ENCODE assay signal across 2 cellular contexts in the genomic region with DNA sequence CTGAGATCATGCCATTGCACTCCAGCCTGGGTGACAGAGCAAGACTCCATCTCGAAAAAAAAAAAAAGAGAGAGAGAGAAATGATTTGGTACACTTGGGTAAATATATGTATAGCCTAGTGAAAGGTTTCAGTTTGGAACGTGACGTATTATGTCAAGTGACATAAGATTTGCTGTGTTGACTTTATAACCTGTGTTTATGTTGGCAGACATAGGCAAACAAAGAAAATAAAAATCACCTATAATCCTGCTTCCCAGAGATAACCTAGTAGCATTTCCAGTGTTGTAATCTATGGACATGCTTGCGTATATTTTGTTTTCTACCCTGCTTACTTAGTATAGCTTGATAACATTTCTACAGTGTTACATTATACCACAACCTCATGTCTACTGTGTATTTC.
TF ChIP-seq lines count a peak whose summit lies in the region.

No MANE protein-coding gene starts in this region.

TF ChIP-seq in HepG2, 621 proteins besides CTCF, POLR2A, EP300 and RAD21 (continues in another document):
- TF ChIP-seq, protein P1, sequence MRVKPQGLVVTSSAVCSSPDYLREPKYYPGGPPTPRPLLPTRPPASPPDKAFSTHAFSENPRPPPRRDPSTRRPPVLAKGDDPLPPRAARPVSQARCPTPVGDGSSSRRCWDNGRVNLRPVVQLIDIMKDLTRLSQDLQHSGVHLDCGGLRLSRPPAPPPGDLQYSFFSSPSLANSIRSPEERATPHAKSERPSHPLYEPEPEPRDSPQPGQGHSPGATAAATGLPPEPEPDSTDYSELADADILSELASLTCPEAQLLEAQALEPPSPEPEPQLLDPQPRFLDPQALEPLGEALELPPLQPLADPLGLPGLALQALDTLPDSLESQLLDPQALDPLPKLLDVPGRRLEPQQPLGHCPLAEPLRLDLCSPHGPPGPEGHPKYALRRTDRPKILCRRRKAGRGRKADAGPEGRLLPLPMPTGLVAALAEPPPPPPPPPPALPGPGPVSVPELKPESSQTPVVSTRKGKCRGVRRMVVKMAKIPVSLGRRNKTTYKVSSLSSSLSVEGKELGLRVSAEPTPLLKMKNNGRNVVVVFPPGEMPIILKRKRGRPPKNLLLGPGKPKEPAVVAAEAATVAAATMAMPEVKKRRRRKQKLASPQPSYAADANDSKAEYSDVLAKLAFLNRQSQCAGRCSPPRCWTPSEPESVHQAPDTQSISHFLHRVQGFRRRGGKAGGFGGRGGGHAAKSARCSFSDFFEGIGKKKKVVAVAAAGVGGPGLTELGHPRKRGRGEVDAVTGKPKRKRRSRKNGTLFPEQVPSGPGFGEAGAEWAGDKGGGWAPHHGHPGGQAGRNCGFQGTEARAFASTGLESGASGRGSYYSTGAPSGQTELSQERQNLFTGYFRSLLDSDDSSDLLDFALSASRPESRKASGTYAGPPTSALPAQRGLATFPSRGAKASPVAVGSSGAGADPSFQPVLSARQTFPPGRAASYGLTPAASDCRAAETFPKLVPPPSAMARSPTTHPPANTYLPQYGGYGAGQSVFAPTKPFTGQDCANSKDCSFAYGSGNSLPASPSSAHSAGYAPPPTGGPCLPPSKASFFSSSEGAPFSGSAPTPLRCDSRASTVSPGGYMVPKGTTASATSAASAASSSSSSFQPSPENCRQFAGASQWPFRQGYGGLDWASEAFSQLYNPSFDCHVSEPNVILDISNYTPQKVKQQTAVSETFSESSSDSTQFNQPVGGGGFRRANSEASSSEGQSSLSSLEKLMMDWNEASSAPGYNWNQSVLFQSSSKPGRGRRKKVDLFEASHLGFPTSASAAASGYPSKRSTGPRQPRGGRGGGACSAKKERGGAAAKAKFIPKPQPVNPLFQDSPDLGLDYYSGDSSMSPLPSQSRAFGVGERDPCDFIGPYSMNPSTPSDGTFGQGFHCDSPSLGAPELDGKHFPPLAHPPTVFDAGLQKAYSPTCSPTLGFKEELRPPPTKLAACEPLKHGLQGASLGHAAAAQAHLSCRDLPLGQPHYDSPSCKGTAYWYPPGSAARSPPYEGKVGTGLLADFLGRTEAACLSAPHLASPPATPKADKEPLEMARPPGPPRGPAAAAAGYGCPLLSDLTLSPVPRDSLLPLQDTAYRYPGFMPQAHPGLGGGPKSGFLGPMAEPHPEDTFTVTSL (CRISPR knock-in tag; IDR thresholded peaks at IDR 0.05; ENCODE audit: borderline replicate concordance): no peak
- peak; percentile 78 for TF ChIP-seq CREB1 (IDR thresholded peaks at IDR 0.05)
- peak; percentile 48 for TF ChIP-seq CREB1 (CRISPR knock-in tag; IDR thresholded peaks at IDR 0.05)
- no peak for TF ChIP-seq TCF12 (IDR thresholded peaks at IDR 0.05)
- TF ChIP-seq TCF12 (CRISPR knock-in tag; IDR thresholded peaks at IDR 0.05): no peak
- TF ChIP-seq ZNF543 (CRISPR knock-in tag; IDR thresholded peaks at IDR 0.05): no peak
- TF ChIP-seq ZNF772 (CRISPR knock-in tag; IDR thresholded peaks at IDR 0.05): no peak
- peak; percentile 48; the same call in 1 of the 2 replicates for TF ChIP-seq ZSCAN9 (CRISPR knock-in tag; IDR thresholded peaks at IDR 0.05; ENCODE audit: borderline replicate concordance)
- TF ChIP-seq RFX1 (IDR thresholded peaks at IDR 0.05): no peak
- peak; percentile 77 for TF ChIP-seq ARID5B (CRISPR knock-in tag; IDR thresholded peaks at IDR 0.05)
- no peak for TF ChIP-seq CCDC6 (CRISPR knock-in tag; IDR thresholded peaks at IDR 0.05)
- TF ChIP-seq, protein P2, sequence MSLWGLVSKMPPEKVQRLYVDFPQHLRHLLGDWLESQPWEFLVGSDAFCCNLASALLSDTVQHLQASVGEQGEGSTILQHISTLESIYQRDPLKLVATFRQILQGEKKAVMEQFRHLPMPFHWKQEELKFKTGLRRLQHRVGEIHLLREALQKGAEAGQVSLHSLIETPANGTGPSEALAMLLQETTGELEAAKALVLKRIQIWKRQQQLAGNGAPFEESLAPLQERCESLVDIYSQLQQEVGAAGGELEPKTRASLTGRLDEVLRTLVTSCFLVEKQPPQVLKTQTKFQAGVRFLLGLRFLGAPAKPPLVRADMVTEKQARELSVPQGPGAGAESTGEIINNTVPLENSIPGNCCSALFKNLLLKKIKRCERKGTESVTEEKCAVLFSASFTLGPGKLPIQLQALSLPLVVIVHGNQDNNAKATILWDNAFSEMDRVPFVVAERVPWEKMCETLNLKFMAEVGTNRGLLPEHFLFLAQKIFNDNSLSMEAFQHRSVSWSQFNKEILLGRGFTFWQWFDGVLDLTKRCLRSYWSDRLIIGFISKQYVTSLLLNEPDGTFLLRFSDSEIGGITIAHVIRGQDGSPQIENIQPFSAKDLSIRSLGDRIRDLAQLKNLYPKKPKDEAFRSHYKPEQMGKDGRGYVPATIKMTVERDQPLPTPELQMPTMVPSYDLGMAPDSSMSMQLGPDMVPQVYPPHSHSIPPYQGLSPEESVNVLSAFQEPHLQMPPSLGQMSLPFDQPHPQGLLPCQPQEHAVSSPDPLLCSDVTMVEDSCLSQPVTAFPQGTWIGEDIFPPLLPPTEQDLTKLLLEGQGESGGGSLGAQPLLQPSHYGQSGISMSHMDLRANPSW (CRISPR knock-in tag; IDR thresholded peaks at IDR 0.05; ENCODE audit: borderline replicate concordance): no peak

TF ChIP-seq in WTC11, 78 proteins besides CTCF, POLR2A, EP300 and RAD21:
- TF ChIP-seq GABPB1 (CRISPR knock-in tag; IDR thresholded peaks at IDR 0.05) (peak; percentile 85), IRF2 (CRISPR knock-in tag; IDR thresholded peaks at IDR 0.05; ENCODE audit: borderline replicate concordance, low read depth) (no peak), FOXJ3 (CRISPR knock-in tag; IDR thresholded peaks at IDR 0.05; ENCODE audit: borderline replicate concordance) (no peak), ZSCAN18 (CRISPR knock-in tag; IDR thresholded peaks at IDR 0.05) (no peak), GRHL2 (CRISPR knock-in tag; IDR thresholded peaks at IDR 0.05; ENCODE audit: insufficient replicate concordance, severe bottlenecking) (no peak)
- TF ChIP-seq, protein P3, sequence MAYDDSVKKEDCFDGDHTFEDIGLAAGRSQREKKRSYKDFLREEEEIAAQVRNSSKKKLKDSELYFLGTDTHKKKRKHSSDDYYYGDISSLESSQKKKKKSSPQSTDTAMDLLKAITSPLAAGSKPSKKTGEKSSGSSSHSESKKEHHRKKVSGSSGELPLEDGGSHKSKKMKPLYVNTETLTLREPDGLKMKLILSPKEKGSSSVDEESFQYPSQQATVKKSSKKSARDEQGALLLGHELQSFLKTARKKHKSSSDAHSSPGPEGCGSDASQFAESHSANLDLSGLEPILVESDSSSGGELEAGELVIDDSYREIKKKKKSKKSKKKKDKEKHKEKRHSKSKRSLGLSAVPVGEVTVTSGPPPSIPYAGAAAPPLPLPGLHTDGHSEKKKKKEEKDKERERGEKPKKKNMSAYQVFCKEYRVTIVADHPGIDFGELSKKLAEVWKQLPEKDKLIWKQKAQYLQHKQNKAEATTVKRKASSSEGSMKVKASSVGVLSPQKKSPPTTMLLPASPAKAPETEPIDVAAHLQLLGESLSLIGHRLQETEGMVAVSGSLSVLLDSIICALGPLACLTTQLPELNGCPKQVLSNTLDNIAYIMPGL (CRISPR knock-in tag; IDR thresholded peaks at IDR 0.05): no peak
